In the genomic region with DNA sequence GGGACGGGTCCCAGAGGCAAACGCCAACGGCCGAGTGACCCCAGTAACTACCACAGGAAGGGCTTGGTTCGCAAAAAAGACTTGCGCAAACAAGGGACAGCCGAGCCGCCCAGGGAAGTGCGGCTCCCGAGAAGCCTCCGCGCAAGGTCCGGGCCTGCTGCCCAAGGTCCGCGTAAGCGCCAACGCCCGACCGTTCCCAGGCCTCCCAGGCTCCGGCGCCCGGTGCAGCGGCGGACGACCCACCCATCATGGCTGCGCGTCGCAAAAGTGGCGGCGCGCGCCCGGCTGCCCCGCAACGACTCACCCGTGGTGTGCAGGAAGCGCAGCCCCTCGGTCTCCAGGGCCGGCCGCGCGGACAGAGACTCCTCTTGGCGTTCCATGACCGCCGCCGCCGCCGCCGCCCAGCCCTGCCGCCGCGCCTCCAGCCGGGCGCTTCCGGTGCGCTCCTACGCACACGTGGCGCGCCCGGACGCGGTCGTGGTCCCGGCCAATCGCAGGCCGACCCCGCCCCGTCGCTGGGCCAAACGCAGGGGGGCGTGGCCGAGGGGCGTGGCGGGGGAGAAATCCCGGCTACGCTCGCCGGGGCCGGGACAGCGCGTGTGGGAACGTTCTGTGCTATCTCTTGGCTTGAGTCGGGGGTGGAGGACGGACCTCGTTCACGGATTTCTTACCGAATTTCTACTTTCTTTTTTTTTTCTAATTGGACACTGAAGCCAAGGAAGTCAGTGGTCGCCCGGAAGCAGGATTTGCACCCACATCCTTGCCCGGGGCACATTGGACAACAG, we compare ENCODE assay signal across 8 cellular contexts. TPM values are rescaled to one million over a fixed set of nuclear protein-coding genes. Genes with fewer than 3 reads are reported as not detected.
DNase-seq lines count a peak whose midpoint lies in the region; ATAC-seq, FAIRE-seq and TF ChIP-seq lines count a peak whose summit lies in the region.

Gene SELENOS (minus strand): TSS at position 448 of the 785 bp plus-strand sequence. CDS start 68 bp downstream, at position 380.

- no peak for TF ChIP-seq POLR2A in breast epithelium (IDR thresholded peaks at IDR 0.05)

- 0 to 1% (median 0%) methylated on average over 74 to 91 of the region's 91 CpGs for WGBS in small intestine, 3 donors

- DNase-seq in GM18507 (ENCODE audit: extremely low spot score, insufficient read length, low read depth) = peak; percentile 86
- DNase-seq in NCI-H2107 treated with DMSO at 0.1 percent for 48 hours (lab: John Stamatoyannopoulos, UW; ENCODE audit: unreplicated experiment) = peak; percentile 39
- DNase-seq in breast epithelium (ENCODE audit: low spot score in 2 of 2) = peak; percentile 83 to 86
- DNase-seq in iPS-NIHi11 (ENCODE audit: low spot score) = peak; percentile 96
- peak; percentile 94 for DNase-seq in small intestine

- FAIRE-seq in GM18507 (lab: Jason Lieb, UNC) = peak; percentile 84
- no peak for FAIRE-seq in small intestine (lab: Jason Lieb, UNC)

- H3K4me3 ChIP-seq in WI38 (ENCODE audit: low read depth, low read length) (peak within 1 kb of the TSS; percentile 98), breast epithelium (peak within 1 kb of the TSS; percentile 76 to 93 (median 79)), small intestine (ENCODE audit: low read depth in 1 of 2, low read length in 2 of 2) (peak within 1 kb of the TSS; percentile 80 to 91)

- ATAC-seq in HG02973 (IDR thresholded peaks at IDR 0.05; ENCODE audit: unreplicated experiment) = peak; percentile 85

- TF ChIP-seq CTCF in 22Rv1 (IDR thresholded peaks at IDR 0.05) (no peak), WI38 (IDR thresholded peaks at IDR 0.05; ENCODE audit: low read depth, low read length) (no peak), breast epithelium (IDR thresholded peaks at IDR 0.05) (no peak)

- H3K9me3 ChIP-seq in breast epithelium (no peaks in the 10 kb centered on the region), small intestine (ENCODE audit: control insufficient read depth, low read depth) (no peaks in the 10 kb centered on the region)

- H3K36me3 ChIP-seq in breast epithelium (peaks cover 15% of the 10 kb centered on the region), small intestine (ENCODE audit: control insufficient read depth in 2 of 2, insufficient read depth in 2 of 2, low read length in 2 of 2) (peaks cover 16 to 22% of the 10 kb centered on the region in 2 donors)

- H3K4me1 ChIP-seq in breast epithelium = no peaks in the 10 kb centered on the region
- H3K4me1 ChIP-seq in small intestine (ENCODE audit: control insufficient read depth in 2 of 2, insufficient read depth in 1 of 2, low read depth in 1 of 2, low read length in 1 of 2) = peaks cover 3 to 8% of the 10 kb centered on the region in 2 donors

- H3K27me3 ChIP-seq in breast epithelium = no peaks in the 10 kb centered on the region
- H3K27me3 ChIP-seq in small intestine (ENCODE audit: control insufficient read depth in 2 of 2, insufficient read depth in 2 of 2, low read length in 2 of 2) = no peaks in the 10 kb centered on the region

- H3K27ac ChIP-seq in 22Rv1 (peak within 1 kb of the TSS; percentile 66), breast epithelium (peak within 1 kb of the TSS; percentile 75 to 87), small intestine (ENCODE audit: low read depth in 1 of 2, low read length in 1 of 2) (peak within 1 kb of the TSS; percentile 93 to 98)

- intact Hi-C loops in breast epithelium (cut with DNase I; ENCODE audit: low total_unique reads) = no loop called here

RNA-seq across cellular contexts. Expression of gene SELENOS, which starts in this region (rescaled TPM):
- 10 to 100 TPM; 56.1 to 76.8 (median 76.4) TPM for total RNA-seq in breast epithelium
- 100 to 1,000 TPM; 123 to 148 (median 142) TPM for polyA plus RNA-seq in small intestine

Comparison
In these comparisons a context has a peak if more than half of its experiments do, and no peak if none do; other contexts are left out.
1. Peak in every context shown above with its lines: DNase-seq, ATAC-seq, H3K4me3 ChIP-seq and H3K27ac ChIP-seq.
2. DNase-seq: peak in every context shown above with its lines; median percentile 96 in iPS-NIHi11; 94 in small intestine; 86 in GM18507; 84 in breast epithelium; 39 in NCI-H2107 treated with DMSO at 0.1 percent for 48 hours.